In genomic region chr18:3062798-3063563, GRCh38 we compare ENCODE assay signal across 8 cellular contexts. TPM values are rescaled to one million over a fixed set of nuclear protein-coding genes. Genes with fewer than 3 reads are reported as not detected.
DNase-seq lines count a peak whose midpoint lies in the region; ATAC-seq and TF ChIP-seq lines count a peak whose summit lies in the region.

No MANE protein-coding gene starts in this region.

- no peak overlapping the region for H3K4me2 ChIP-seq in parathyroid adenoma (ENCODE audit: low read length)

- TF ChIP-seq CTCF in HFF-Myc (IDR thresholded peaks at IDR 0.05; ENCODE audit: low read depth, low read length, missing control alignments) (peak; percentile 90), Panc1 (IDR thresholded peaks at IDR 0.05) (peak; percentile 92), parathyroid adenoma (IDR thresholded peaks at IDR 0.05) (peak; percentile 61)

- H3K27ac ChIP-seq in Panc1 (ENCODE audit: low read length) (peak overlapping the region; percentile 67), parathyroid adenoma (no peak overlapping the region)

- DNase-seq in D341Med (ENCODE audit: low spot score) (peak; percentile 80), HFF-Myc (ENCODE audit: extremely low read depth, low read depth) (peak; percentile 24), Panc1 (ENCODE audit: low read depth, low spot score) (peak; percentile 8), germinal center (ENCODE audit: low spot score) (peak; percentile 14), ureter (ENCODE audit: low spot score) (peak; percentile 66)
- DNase-seq in activated T-helper 1 cell treated with anti-CD3 and anti-CD28 coated beads, Interleukin-2, amount 50 U/mL, for 16 hours (ENCODE audit: low read depth in 1 of 2, low spot score in 1 of 2) = peak; percentile 47 to 52

- H3K4me3 ChIP-seq in HFF-Myc (replicated peaks; ENCODE audit: low read depth, low read length) (no peak overlapping the region), Panc1 (ENCODE audit: low read depth in 2 of 2, low read length in 2 of 2) (0 out of 4 replicates have a peak overlapping the region, but pooled peaks of 1 of the 2 experiments have one; percentile 15), parathyroid adenoma (ENCODE audit: low read depth, low read length) (no peak overlapping the region)

- H2AFZ ChIP-seq in parathyroid adenoma = peak overlapping the region; percentile 43

- H3K9me3 ChIP-seq in Panc1 (ENCODE audit: control insufficient read depth, insufficient read depth, low read depth, low read length) = no peaks in the 10 kb centered on the region
- H3K9me3 ChIP-seq in parathyroid adenoma (ENCODE audit: control insufficient read depth, low read length) = no peaks in the 10 kb centered on the region

- H3K79me2 ChIP-seq in parathyroid adenoma = no peaks in the 10 kb centered on the region

- in situ Hi-C loops in Panc1 (cut with HindIII; ENCODE audit: low pct_unique_long_range_greater_than_20kb, low sequenced_read_pairs) = no loop called here

- H3K4me1 ChIP-seq in Panc1 (ENCODE audit: control insufficient read depth, insufficient read depth, low read length) (peaks cover 37% of the 10 kb centered on the region), parathyroid adenoma (no peaks in the 10 kb centered on the region)

- CTCF ChIA-PET in Panc1 (lab: Charles Lee) = interaction anchor here (0.5 to 1.8 kb wide), 9 partner anchors 11 to 183 kb away, joined by 3 to 6 read pairs (median 5); no protein-coding TSS in a partner anchor

- BruUV-seq in Panc1 (replicated peaks; lab: Mats Ljungman, UMichigan) = no TSS peak

- peak; percentile 82 for ATAC-seq in Panc1
- ATAC-seq in GM18520 (IDR thresholded peaks at IDR 0.05; ENCODE audit: unreplicated experiment) = no peak

- intact Hi-C loops in Panc1 (cut with micrococcal nuclease; ENCODE audit: unreplicated experiment) = loop anchor here (2.0 kb wide), 1 partner anchor 130 kb away; no protein-coding TSS in a partner anchor

- H3K27me3 ChIP-seq in Panc1 (ENCODE audit: control insufficient read depth, insufficient read depth, low read length) = no peaks in the 10 kb centered on the region
- no peaks in the 10 kb centered on the region for H3K27me3 ChIP-seq in parathyroid adenoma (ENCODE audit: control insufficient read depth, insufficient read depth, low read length)

- H3K36me3 ChIP-seq in Panc1 (ENCODE audit: control insufficient read depth, insufficient read depth, low read length) (no peaks in the 10 kb centered on the region), parathyroid adenoma (ENCODE audit: control insufficient read depth, insufficient read depth, low read length) (no peaks in the 10 kb centered on the region)

- POLR2A ChIA-PET in Panc1 (lab: Charles Lee) = no interaction called here

- no peak overlapping the region for H3K9ac ChIP-seq in parathyroid adenoma

RNA-seq across cellular contexts. Expression of gene LPIN2, which starts 50.0 kb away (rescaled TPM):
- total RNA-seq in Panc1 (2021; ENCODE audit: unreplicated experiment) (38.3 TPM), ureter (14.1 TPM)
- 18.8 TPM for polyA plus RNA-seq in Panc1 (2012; ENCODE audit: insufficient read length)

Comparison
In these comparisons a context has a peak if more than half of its experiments do, and no peak if none do; other contexts are left out.
1. DNase-seq: peak in every context shown above with its lines; median percentile 80 in D341Med; 66 in ureter; 50 in activated T-helper 1 cell treated with anti-CD3 and anti-CD28 coated beads, Interleukin-2, amount 50 U/mL, for 16 hours; 24 in HFF-Myc; 14 in germinal center; 8 in Panc1.